1 cellular context compared by ENCODE assay signal in genomic region chr4:135838889-135839288, GRCh38.
TF ChIP-seq lines count a peak whose summit lies in the region.

No MANE protein-coding gene starts in this region.

TF ChIP-seq in GM23338, 12 proteins besides CTCF, POLR2A, EP300 and RAD21 (continued from another document):
- no peak for TF ChIP-seq ZNF462 (CRISPR knock-in tag; IDR thresholded peaks at IDR 0.05)
